8 cellular contexts compared by ENCODE assay signal in the genomic region with DNA sequence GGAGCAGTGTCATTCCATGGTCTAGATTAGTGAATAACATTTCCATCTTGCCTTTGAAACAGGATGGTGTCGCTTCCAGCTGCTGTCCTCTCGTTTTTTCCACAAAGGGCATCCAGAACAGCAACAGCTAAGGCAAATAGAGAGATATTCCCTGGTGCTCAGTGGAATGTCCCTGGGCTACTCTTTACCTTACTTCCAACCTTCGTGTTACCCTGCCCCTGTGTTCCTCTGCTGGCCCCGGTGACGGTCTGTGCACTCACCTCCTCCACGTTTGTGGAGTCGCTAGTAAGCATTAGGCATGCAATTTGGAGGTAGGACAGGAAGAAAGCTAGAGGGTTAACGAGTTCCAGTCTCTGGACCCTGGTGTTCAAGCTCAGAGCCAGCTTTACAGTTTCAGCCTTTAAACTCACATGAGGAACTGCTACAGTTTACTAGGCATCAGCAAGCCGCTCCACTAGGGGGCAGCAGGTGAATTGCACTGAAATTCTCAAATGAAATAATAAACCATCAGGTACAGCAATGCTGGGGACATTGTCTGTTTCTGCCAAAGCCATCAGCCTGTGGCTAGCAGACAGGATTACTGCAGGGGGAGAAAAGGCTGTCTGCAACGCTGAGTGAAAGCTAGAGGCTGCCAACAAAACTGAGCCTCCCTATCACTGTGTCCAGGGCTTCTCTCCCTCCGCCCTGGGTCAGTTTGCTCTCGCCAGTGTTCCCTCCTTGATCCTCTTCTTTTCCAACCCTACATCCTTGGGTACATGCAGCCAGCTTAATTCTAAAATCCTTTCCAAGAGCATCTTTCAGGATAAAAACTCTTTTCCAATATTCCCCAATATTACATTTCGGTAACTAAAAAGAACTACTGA. TPM values are rescaled to one million over a fixed set of nuclear protein-coding genes. Genes with fewer than 3 reads are reported as not detected.
DNase-seq lines count a peak whose midpoint lies in the region; ATAC-seq and TF ChIP-seq lines count a peak whose summit lies in the region.

No MANE protein-coding gene starts in this region.

- TF ChIP-seq CTCF in GM12865 (IDR thresholded peaks at IDR 0.05; ENCODE audit: insufficient read depth, low read depth, low read length, missing control alignments) (peak; percentile 92), left lung (IDR thresholded peaks at IDR 0.05) (peak; percentile 78 to 85)

- H3K27me3 ChIP-seq in left lung: no peaks in the 10 kb centered on the region

- peaks cover 0 to 36% of the 10 kb centered on the region in 2 donors for H3K36me3 ChIP-seq in left lung

- no peaks in the 10 kb centered on the region for H3K4me1 ChIP-seq in left lung

- no peak overlapping the region for H3K27ac ChIP-seq in left lung

- H3K4me3 ChIP-seq in GM12865 (ENCODE audit: low read depth, low read length) (no peak overlapping the region), left lung (no peak overlapping the region)

- intact Hi-C loops in left lung (cut with DNase I): no loop called here

- ATAC-seq in HG02981 (IDR thresholded peaks at IDR 0.05; ENCODE audit: unreplicated experiment) (peak; percentile 46), left lung (peak; percentile 89), GM18909 (IDR thresholded peaks at IDR 0.05; ENCODE audit: poor library complexity, unreplicated experiment) (no peak)

- DNase-seq in GM12865 (ENCODE audit: low read depth) (peak; percentile 89), NCI-H2227 (lab: John Stamatoyannopoulos, UW; ENCODE audit: unreplicated experiment) (peak; percentile 81), cerebellar cortex (ENCODE audit: low spot score) (peak; percentile 94), left lung (peak in 1 of 2 donors; percentile 56)
- peak; percentile 46 for DNase-seq in activated CD4-positive, alpha-beta T cell treated with anti-CD3 and anti-CD28 coated beads for 1 hour
- DNase-seq in stimulated activated CD4-positive, alpha-beta T cell treated with anti-CD3 and anti-CD28 coated beads, Interleukin-4, amount 100 ng/mL, for 48 hours (ENCODE audit: low read depth in 2 of 2): peak; percentile 72 to 73

- H3K9me3 ChIP-seq in left lung: no peaks in the 10 kb centered on the region

RNA-seq across cellular contexts. Expression of gene MRPL32, which starts 9.0 kb away (rescaled TPM):
- 10 to 100 TPM; 38.5 to 53.3 TPM for total RNA-seq in left lung

RNA-seq across cellular contexts. Expression of gene PSMA2, which starts 9.2 kb away (rescaled TPM):
- total RNA-seq in left lung: 100 to 1,000 TPM in 1 of 2 donors, 10 to 100 TPM in 1; 65.8 to 111 TPM

RNA-seq across cellular contexts. Expression of gene C7orf25, which starts 29.3 kb away (rescaled TPM):
- 1 to 10 TPM; 6.5 to 7.2 TPM for total RNA-seq in left lung
